Comparison of ENCODE assay signal across 29 cellular contexts in genomic region chr10:35161906-35162305, GRCh38.
"Had no signal": no experiment of that assay in that cellular context is flagged by ENCODE, and none has a peak within 500 bp of the region (broad histone marks: within the 10 kb centered on the region; RNA-seq: fewer than 3 reads in every experiment).

No MANE protein-coding gene starts in this region.

- H3K9me3 Mint-ChIP-seq: stimulated activated effector memory CD8-positive, alpha-beta T cell treated with anti-CD3 and anti-CD28 coated beads, Interleukin-12 subunit alpha, Interleukin-12 subunit beta, amount 100 ng/mL, for 72 hours; stimulated activated memory B cell treated with anti-CD40 and anti-IgM and Interleukin-4, amounts not matched to agents 10 μg/mL and 1 μg/mL and 100 μg/mL, for 72 hours; stimulated activated naive B cell treated with anti-CD40 and anti-IgM and Interleukin-4, amounts not matched to agents 10 μg/mL and 1 μg/mL and 100 μg/mL, for 72 hours; stimulated activated naive CD8-positive, alpha-beta T cell treated with anti-CD3 and anti-CD28 coated beads, Interleukin-15, amount 100 ng/mL, for 72 hours; stimulated activated naive CD8-positive, alpha-beta T cell treated with anti-CD3 and anti-CD28 coated beads, Interleukin-15, Interleukin-2, amounts not matched to agents 100 ng/mL and 50 ng/mL, for 24 hours; type B pancreatic cell had no signal

- H3K27ac Mint-ChIP-seq: stimulated activated effector memory CD8-positive, alpha-beta T cell treated with anti-CD3 and anti-CD28 coated beads, Interleukin-12 subunit alpha, Interleukin-12 subunit beta, amount 100 ng/mL, for 72 hours; stimulated activated memory B cell treated with anti-CD40 and anti-IgM and Interleukin-4, amounts not matched to agents 10 μg/mL and 1 μg/mL and 100 μg/mL, for 72 hours; stimulated activated naive B cell treated with anti-CD40 and anti-IgM and Interleukin-4, amounts not matched to agents 10 μg/mL and 1 μg/mL and 100 μg/mL, for 72 hours; stimulated activated naive CD8-positive, alpha-beta T cell treated with anti-CD3 and anti-CD28 coated beads, Interleukin-15, amount 100 ng/mL, for 72 hours; stimulated activated naive CD8-positive, alpha-beta T cell treated with anti-CD3 and anti-CD28 coated beads, Interleukin-15, Interleukin-2, amounts not matched to agents 100 ng/mL and 50 ng/mL, for 24 hours; type B pancreatic cell had no signal

- H3K36me3 Mint-ChIP-seq: stimulated activated effector memory CD8-positive, alpha-beta T cell treated with anti-CD3 and anti-CD28 coated beads, Interleukin-12 subunit alpha, Interleukin-12 subunit beta, amount 100 ng/mL, for 72 hours had no signal

- H3K4me1 Mint-ChIP-seq: stimulated activated effector memory CD8-positive, alpha-beta T cell treated with anti-CD3 and anti-CD28 coated beads, Interleukin-12 subunit alpha, Interleukin-12 subunit beta, amount 100 ng/mL, for 72 hours; stimulated activated naive CD8-positive, alpha-beta T cell treated with anti-CD3 and anti-CD28 coated beads, Interleukin-15, amount 100 ng/mL, for 72 hours had no signal

- H3K27me3 ChIP-seq: stomach, suprapubic skin, testis, thyroid gland, tibial artery, tibial nerve, transverse colon, upper lobe of left lung, upper lobe of right lung, uterus, vagina had no signal

- H3K4me1 ChIP-seq: stomach, suprapubic skin, testis, thyroid gland, tibial artery, tibial nerve, transverse colon, upper lobe of left lung, upper lobe of right lung, uterus, vagina had no signal

- H3K27ac ChIP-seq: stomach, suprapubic skin, testis, thoracic aorta, thyroid gland, tibial artery, tibial nerve, transverse colon, upper lobe of left lung, upper lobe of right lung, uterus, vagina had no signal

- ATAC-seq: stimulated activated effector memory CD8-positive, alpha-beta T cell treated with anti-CD3 and anti-CD28 coated beads, Interleukin-12 subunit alpha, Interleukin-12 subunit beta, amount 100 ng/mL, for 72 hours; stimulated activated memory B cell treated with anti-CD40 and anti-IgM and Interleukin-4, amounts not matched to agents 10 μg/mL and 1 μg/mL and 100 μg/mL, for 72 hours; stimulated activated naive B cell treated with anti-CD40 and anti-IgM and Interleukin-4, amounts not matched to agents 10 μg/mL and 1 μg/mL and 100 μg/mL, for 72 hours; stimulated activated naive CD8-positive, alpha-beta T cell treated with anti-CD3 and anti-CD28 coated beads, Interleukin-15, amount 100 ng/mL, for 72 hours; stimulated activated naive CD8-positive, alpha-beta T cell treated with anti-CD3 and anti-CD28 coated beads, Interleukin-15, Interleukin-2, amounts not matched to agents 100 U/mL and 50 U/mL, for 24 hours; upper lobe of right lung had no signal

- DNase-seq: stimulated activated CD4-positive, alpha-beta T cell treated with anti-CD3 and anti-CD28 coated beads, Interleukin-2, amount 100 ng/mL, for 48 hours; stimulated activated CD4-positive, alpha-beta T cell treated with anti-CD3 and anti-CD28 coated beads, Interleukin-4, amount 100 ng/mL, for 1 hour; stimulated activated CD4-positive, alpha-beta T cell treated with anti-CD3 and anti-CD28 coated beads, Interleukin-4, amount 100 ng/mL, for 24 hours; stimulated activated CD4-positive, alpha-beta T cell treated with anti-CD3 and anti-CD28 coated beads, Interleukin-4, amount 100 ng/mL, for 4 hours; stimulated activated CD8-positive, alpha-beta memory T cell treated with anti-CD3 and anti-CD28 coated beads, Interleukin-4, amount 100 ng/mL, for 48 hours; stimulated activated naive B cell treated with anti-CD40 and anti-IgM and Interleukin-4, amounts not matched to agents 10 μg/mL and 1 μg/mL and 100 μg/mL, for 72 hours; stimulated activated naive CD4-positive, alpha-beta T cell; stimulated activated naive CD4-positive, alpha-beta T cell treated with Interleukin-2 at 50 U/mL for 16 hours; stimulated activated naive CD8-positive, alpha-beta T cell treated with anti-CD3 and anti-CD28 coated beads, Interleukin-15, amount 100 ng/mL, for 72 hours; stimulated activated naive CD8-positive, alpha-beta T cell treated with anti-CD3 and anti-CD28 coated beads, Interleukin-15, Interleukin-2, amounts not matched to agents 100 U/mL and 50 U/mL, for 24 hours; stomach; substantia nigra; testis; thyroid gland; tibial artery; transverse colon; trophoblast cell; upper lobe of left lung; upper lobe of right lung; uterus had no signal

- H3K36me3 ChIP-seq: suprapubic skin, thoracic aorta, thyroid gland, tibial artery, transverse colon, upper lobe of left lung, upper lobe of right lung, uterus, vagina had no signal

- FAIRE-seq: urothelium cell line had no signal

- H3K27me3 Mint-ChIP-seq: stimulated activated memory B cell treated with anti-CD40 and anti-IgM and Interleukin-4, amounts not matched to agents 10 μg/mL and 1 μg/mL and 100 μg/mL, for 72 hours; stimulated activated naive B cell treated with anti-CD40 and anti-IgM and Interleukin-4, amounts not matched to agents 10 μg/mL and 1 μg/mL and 100 μg/mL, for 72 hours; stimulated activated naive CD8-positive, alpha-beta T cell treated with anti-CD3 and anti-CD28 coated beads, Interleukin-15, amount 100 ng/mL, for 72 hours; stimulated activated naive CD8-positive, alpha-beta T cell treated with anti-CD3 and anti-CD28 coated beads, Interleukin-15, Interleukin-2, amounts not matched to agents 100 ng/mL and 50 ng/mL, for 24 hours; type B pancreatic cell had no signal

- H3K9me3 ChIP-seq: stomach, suprapubic skin, testis, thoracic aorta, thyroid gland, tibial artery, transverse colon, upper lobe of left lung, upper lobe of right lung, uterus, vagina had no signal

- H3K4me3 ChIP-seq: stomach, suprapubic skin, testis, thoracic aorta, thyroid gland, tibial artery, tibial nerve, transverse colon, upper lobe of left lung, upper lobe of right lung, uterus, vagina had no signal

- H3K4me3 Mint-ChIP-seq: stimulated activated effector memory CD8-positive, alpha-beta T cell treated with anti-CD3 and anti-CD28 coated beads, Interleukin-12 subunit alpha, Interleukin-12 subunit beta, amount 100 ng/mL, for 72 hours; stimulated activated memory B cell treated with anti-CD40 and anti-IgM and Interleukin-4, amounts not matched to agents 10 μg/mL and 1 μg/mL and 100 μg/mL, for 72 hours; stimulated activated naive B cell treated with anti-CD40 and anti-IgM and Interleukin-4, amounts not matched to agents 10 μg/mL and 1 μg/mL and 100 μg/mL, for 72 hours; stimulated activated naive CD8-positive, alpha-beta T cell treated with anti-CD3 and anti-CD28 coated beads, Interleukin-15, amount 100 ng/mL, for 72 hours; stimulated activated naive CD8-positive, alpha-beta T cell treated with anti-CD3 and anti-CD28 coated beads, Interleukin-15, Interleukin-2, amounts not matched to agents 100 ng/mL and 50 ng/mL, for 24 hours; type B pancreatic cell had no signal
